ENCODE assay signal across 9 cellular contexts in the genomic region with DNA sequence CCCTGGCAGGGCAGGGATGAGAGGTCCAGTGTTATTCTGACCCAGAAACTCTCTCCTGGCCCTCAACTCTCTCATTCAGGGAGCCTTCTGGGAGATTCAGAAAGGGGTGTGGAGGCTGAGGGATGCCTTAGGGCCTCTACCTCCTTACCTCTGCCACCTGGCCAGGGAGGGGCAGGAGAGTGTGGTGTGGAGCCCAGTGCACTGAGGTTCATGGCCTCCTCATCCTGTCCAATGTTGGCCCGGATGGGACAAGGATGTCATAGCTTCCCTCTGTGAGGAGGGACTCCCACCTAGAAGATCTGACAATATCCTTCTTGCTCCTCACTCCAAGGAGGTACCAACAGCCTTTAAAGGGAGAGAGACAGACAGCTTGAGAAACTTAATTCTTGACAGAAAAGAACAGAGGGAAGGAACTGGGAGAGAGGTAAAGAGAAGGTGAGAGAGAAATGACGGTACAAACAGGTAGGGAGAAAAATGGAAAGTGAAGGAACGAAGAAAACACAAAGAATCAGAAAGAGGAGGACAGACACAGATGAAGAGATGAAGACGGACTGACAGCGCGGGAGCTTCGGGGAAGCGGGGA. TPM values are rescaled to one million over a fixed set of nuclear protein-coding genes. Genes with fewer than 3 reads are reported as not detected.
DNase-seq lines count a peak whose midpoint lies in the region; ATAC-seq, FAIRE-seq and TF ChIP-seq lines count a peak whose summit lies in the region.
"Had no signal": no experiment of that assay in that cellular context is flagged by ENCODE, and none has a peak within 500 bp of the region (broad histone marks: within the 10 kb centered on the region; RNA-seq: fewer than 3 reads in every experiment).

No MANE protein-coding gene starts in this region.

- H3K9ac ChIP-seq in adipocyte (ENCODE audit: low read length), result no peak overlapping the region

- H3K27ac ChIP-seq in lower lobe of right lung, result peak overlapping the region; percentile 81
- peak overlapping the region; percentile 86 for H3K27ac ChIP-seq in thymus (ENCODE audit: low read depth)

- H3K36me3 ChIP-seq in adipocyte (ENCODE audit: control insufficient read depth, insufficient read depth, low read length, severe bottlenecking), result no peaks in the 10 kb centered on the region
- no peaks in the 10 kb centered on the region for H3K36me3 ChIP-seq in lower lobe of right lung
- H3K36me3 ChIP-seq in thymus (ENCODE audit: control insufficient read depth, insufficient read depth), result no peaks in the 10 kb centered on the region

- WGBS in thymus, result 3% methylated on average over 8 of the region's 8 CpGs

- TF ChIP-seq CTCF in lower lobe of right lung (IDR thresholded peaks at IDR 0.05), result no peak

- H3K27me3 ChIP-seq in adipocyte (replicated peaks; ENCODE audit: control insufficient read depth, insufficient read depth, low read length) (no peaks in the 10 kb centered on the region), lower lobe of right lung (ENCODE audit: low read depth) (no peaks in the 10 kb centered on the region), thymus (ENCODE audit: control insufficient read depth, insufficient read depth) (no peaks in the 10 kb centered on the region)

- intact Hi-C loops in lower lobe of right lung (cut with DNase I), result no loop called here

- no peak for ATAC-seq in lower lobe of right lung
- no peak for ATAC-seq in HG03342 (IDR thresholded peaks at IDR 0.05; ENCODE audit: unreplicated experiment)

- H3K9me3 ChIP-seq in adipocyte (ENCODE audit: control insufficient read depth, low read length), result no peaks in the 10 kb centered on the region
- no peaks in the 10 kb centered on the region for H3K9me3 ChIP-seq in lower lobe of right lung
- H3K9me3 ChIP-seq in thymus (ENCODE audit: control insufficient read depth), result no peaks in the 10 kb centered on the region

- H3K4me1 ChIP-seq in adipocyte (ENCODE audit: control insufficient read depth, insufficient read depth, low read length), result peaks cover 8% of the 10 kb centered on the region
- H3K4me1 ChIP-seq in lower lobe of right lung, result peaks cover 20% of the 10 kb centered on the region
- peaks cover 17% of the 10 kb centered on the region for H3K4me1 ChIP-seq in thymus (ENCODE audit: control insufficient read depth, insufficient read depth, low read length)

- no peak for FAIRE-seq in frontal cortex (lab: Jason Lieb, UNC)
- FAIRE-seq: G401.6 had no signal

- H3K4me3 ChIP-seq in adipocyte (ENCODE audit: low read length), result peak overlapping the region; percentile 77
- H3K4me3 ChIP-seq in lower lobe of right lung, result peak overlapping the region; percentile 76
- H3K4me3 ChIP-seq in thymus (ENCODE audit: low read length), result peak overlapping the region; percentile 92

- DNase-seq in activated CD8-positive, alpha-beta memory T cell treated with anti-CD3 and anti-CD28 coated beads for 24 hours, result peak; percentile 56
- DNase-seq in activated CD8-positive, alpha-beta memory T cell treated with anti-CD3 and anti-CD28 coated beads, Interleukin-2, amount 50 U/mL, for 4 hours, result no peak
- DNase-seq in adipocyte (ENCODE audit: low read depth) (no peak), lower lobe of right lung (no peak), frontal cortex (ENCODE audit: low spot score in 2 of 2) (no peak)
- no peak for DNase-seq in activated CD4-positive, CD25-positive, alpha-beta regulatory T cell treated with anti-CD3 and anti-CD28 coated beads, Interleukin-2, amount 50 U/mL, for 72 hours

RNA-seq across cellular contexts. Expression of a gene that starts 0.8 kb away (rescaled TPM):
- total RNA-seq in lower lobe of right lung (4.3 TPM), frontal cortex (18.8 TPM)
- polyA plus RNA-seq in thymus, result 50.2 TPM
